ENCODE assay signal across 8 cellular contexts in genomic region chr12:69157023-69157655, GRCh38.
DNase-seq lines count a peak whose midpoint lies in the region; ATAC-seq and TF ChIP-seq lines count a peak whose summit lies in the region.

No MANE protein-coding gene starts in this region.

- peaks cover 0 to 7% (median 7%) of the 10 kb centered on the region in 4 donors for H3K4me1 ChIP-seq in esophagus muscularis mucosa

- peak overlapping the region in 1 of 4 donors; percentile 8 for H3K4me3 ChIP-seq in esophagus muscularis mucosa

- H3K4me1 Mint-ChIP-seq in natural killer cell treated with Interleukin-12 subunit alpha and Interleukin-12 subunit beta and Interleukin-15 and Interleukin-18, amount 100 ng/mL, for 72 hours (ENCODE audit: low read depth in 2 of 2): peaks cover 32 to 36% of the 10 kb centered on the region in 2 donors

- no peak for TF ChIP-seq EP300 in esophagus muscularis mucosa (IDR thresholded peaks at IDR 0.05)

- no peaks in the 10 kb centered on the region for H3K36me3 ChIP-seq in esophagus muscularis mucosa

- DNase-seq in DMS 273 (lab: John Stamatoyannopoulos, UW; ENCODE audit: unreplicated experiment) (peak; percentile 89), HS-5 (ENCODE audit: low read depth) (peak; percentile 9), OCI-M2 (lab: John Stamatoyannopoulos, UW; ENCODE audit: unreplicated experiment) (peak; percentile 26), activated T-cell treated with anti-CD3 and anti-CD28 coated beads for 4 hours (peak; percentile 89), esophagus muscularis mucosa (ENCODE audit: extremely low spot score) (peak; percentile 96)
- DNase-seq in natural killer cell treated with Interleukin-12 subunit alpha and Interleukin-12 subunit beta and Interleukin-15 and Interleukin-18, amount 100 ng/mL, for 72 hours (ENCODE audit: low spot score): peak; percentile 88
- DNase-seq in stimulated activated naive CD4-positive, alpha-beta T cell treated with Interleukin-2 at 50 U/mL for 16 hours (lab: John Stamatoyannopoulos, UW): peak; percentile 84

- no peak overlapping the region for H3K27ac Mint-ChIP-seq in natural killer cell treated with Interleukin-12 subunit alpha and Interleukin-12 subunit beta and Interleukin-15 and Interleukin-18, amount 100 ng/mL, for 72 hours

- no peak for TF ChIP-seq POLR2A in esophagus muscularis mucosa (IDR thresholded peaks at IDR 0.05; ENCODE audit: low read depth)

- H3K36me3 Mint-ChIP-seq in natural killer cell treated with Interleukin-12 subunit alpha and Interleukin-12 subunit beta and Interleukin-15 and Interleukin-18, amount 100 ng/mL, for 72 hours: no peaks in the 10 kb centered on the region

- H3K9me3 Mint-ChIP-seq in natural killer cell treated with Interleukin-12 subunit alpha and Interleukin-12 subunit beta and Interleukin-15 and Interleukin-18, amount 100 ng/mL, for 72 hours: no peaks in the 10 kb centered on the region

- peaks cover 0 to 5% of the 10 kb centered on the region in 2 donors for H3K27me3 Mint-ChIP-seq in natural killer cell treated with Interleukin-12 subunit alpha and Interleukin-12 subunit beta and Interleukin-15 and Interleukin-18, amount 100 ng/mL, for 72 hours

- H3K9me3 ChIP-seq in esophagus muscularis mucosa: no peaks in the 10 kb centered on the region

- H3K4me3 Mint-ChIP-seq in natural killer cell treated with Interleukin-12 subunit alpha and Interleukin-12 subunit beta and Interleukin-15 and Interleukin-18, amount 100 ng/mL, for 72 hours: peak overlapping the region; percentile 69

- H3K27me3 ChIP-seq in esophagus muscularis mucosa: no peaks in the 10 kb centered on the region

- no peak overlapping the region for H3K27ac ChIP-seq in esophagus muscularis mucosa (replicated peaks in 1 of 4)

- 21% methylated on average over 13 of the region's 13 CpGs for WGBS in esophagus muscularis mucosa

- intact Hi-C loops in esophagus muscularis mucosa (cut with DNase I): no loop called here

- ATAC-seq in GM21390 (IDR thresholded peaks at IDR 0.05; ENCODE audit: unreplicated experiment): peak; percentile 97
- ATAC-seq in natural killer cell treated with Interleukin-12 subunit alpha and Interleukin-12 subunit beta and Interleukin-15 and Interleukin-18, amount 100 ng/mL, for 72 hours: peak; percentile 87 to 93

- TF ChIP-seq CTCF in esophagus muscularis mucosa (IDR thresholded peaks at IDR 0.05): peak; percentile 79 to 93 (median 79)

Comparison
In these comparisons a context has a peak if more than half of its experiments do, and no peak if none do; other contexts are left out.
1. DNase-seq: peak in every context shown above with its lines; median percentile 96 in esophagus muscularis mucosa; 89 in DMS 273; 89 in activated T-cell treated with anti-CD3 and anti-CD28 coated beads for 4 hours; 88 in natural killer cell treated with Interleukin-12 subunit alpha and Interleukin-12 subunit beta and Interleukin-15 and Interleukin-18, amount 100 ng/mL, for 72 hours; 84 in stimulated activated naive CD4-positive, alpha-beta T cell treated with Interleukin-2 at 50 U/mL for 16 hours; 26 in OCI-M2; 9 in HS-5.